8 cellular contexts compared by ENCODE assay signal in genomic region chrX:2500091-2500680, GRCh38. TPM values are rescaled to one million over a fixed set of nuclear protein-coding genes. Genes with fewer than 3 reads are reported as not detected.
DNase-seq lines count a peak whose midpoint lies in the region; ATAC-seq and TF ChIP-seq lines count a peak whose summit lies in the region.

No MANE protein-coding gene starts in this region.

- H3K9me3 ChIP-seq in Karpas-422 (ENCODE audit: low read length) (no peaks in the 10 kb centered on the region), adipocyte (ENCODE audit: control insufficient read depth, low read length) (no peaks in the 10 kb centered on the region), sigmoid colon (no peaks in the 10 kb centered on the region)

- intact Hi-C loops in sigmoid colon (cut with DNase I) = loop anchor here (2.0 to 5.0 kb wide), 3 partner anchors 15 to 908 kb away; partner anchors contain the start of gene AKAP17A

- H4K20me1 ChIP-seq in Karpas-422 (ENCODE audit: insufficient read depth, low read depth, low read length) = 0 out of 2 replicates have a peak, but pooled peaks cover 6% of the 10 kb centered on the region

- TF ChIP-seq POLR2A in sigmoid colon (IDR thresholded peaks at IDR 0.05) (no peak), erythroblast (IDR thresholded peaks at IDR 0.05; ENCODE audit: low read length) (no peak)

- DNase-seq in Caki2 (ENCODE audit: low read depth) (peak; percentile 51), Karpas-422 (peak; percentile 74), adipocyte (ENCODE audit: low read depth) (peak; percentile 62), hepatic stellate cell (ENCODE audit: low spot score) (peak; percentile 69), sigmoid colon (no peak), erythroblast (lab: John Stamatoyannopoulos, UW) (no peak)

- in situ Hi-C loops in Caki2 (cut with HindIII; ENCODE audit: low pct_unique_long_range_greater_than_20kb, low sequenced_read_pairs) = no loop called here

- no peak for TF ChIP-seq EP300 in sigmoid colon (IDR thresholded peaks at IDR 0.05)

- peaks cover 4% of the 10 kb centered on the region; the same call in 1 of the 2 replicates for H3K36me3 ChIP-seq in Karpas-422 (ENCODE audit: insufficient read depth, low read length)
- peaks cover 7% of the 10 kb centered on the region for H3K36me3 ChIP-seq in adipocyte (ENCODE audit: control insufficient read depth, insufficient read depth, low read length, severe bottlenecking)
- peaks cover 0 to 4% (median 0%) of the 10 kb centered on the region in 4 donors for H3K36me3 ChIP-seq in sigmoid colon

- H3K27me3 ChIP-seq in Karpas-422 (ENCODE audit: low read length) = no peaks in the 10 kb centered on the region
- H3K27me3 ChIP-seq in adipocyte (replicated peaks; ENCODE audit: control insufficient read depth, insufficient read depth, low read length) = no peaks in the 10 kb centered on the region
- no peaks in the 10 kb centered on the region for H3K27me3 ChIP-seq in sigmoid colon

- H3K27ac ChIP-seq in Karpas-422 (ENCODE audit: low read length) (peak overlapping the region; percentile 28), sigmoid colon (peak overlapping the region; percentile 86 to 90 (median 90))

- H3K4me1 ChIP-seq in Karpas-422 (ENCODE audit: low read length) = peaks cover 14% of the 10 kb centered on the region
- peaks cover 30% of the 10 kb centered on the region for H3K4me1 ChIP-seq in adipocyte (ENCODE audit: control insufficient read depth, insufficient read depth, low read length)
- peaks cover 0 to 35% (median 31%) of the 10 kb centered on the region in 4 donors for H3K4me1 ChIP-seq in sigmoid colon

- H3K9me2 ChIP-seq in Karpas-422 (replicated peaks; ENCODE audit: insufficient read depth, low read length) = no peaks in the 10 kb centered on the region

- no peak for TF ChIP-seq CTCF in sigmoid colon (IDR thresholded peaks at IDR 0.05)

- peak overlapping the region; percentile 67; the same call in 1 of the 2 replicates for H2AFZ ChIP-seq in Karpas-422 (ENCODE audit: low read length)

- ATAC-seq in GM21619 (IDR thresholded peaks at IDR 0.05; ENCODE audit: unreplicated experiment) (peak; percentile 49), GM18517 (IDR thresholded peaks at IDR 0.05; ENCODE audit: unreplicated experiment) (no peak)

- 1% methylated on average over 52 to 54 of the region's 54 CpGs for WGBS in sigmoid colon, 2 donors

- peaks cover 50% of the 10 kb centered on the region for H3K79me2 ChIP-seq in Karpas-422 (ENCODE audit: low read length)

- H3K9ac ChIP-seq in Karpas-422 (ENCODE audit: low read length) (peak overlapping the region; percentile 97), adipocyte (ENCODE audit: low read length) (peak overlapping the region; percentile 92)

- peak overlapping the region; percentile 83 for H3K4me2 ChIP-seq in Karpas-422 (ENCODE audit: low read depth, low read length, poor library complexity, severe bottlenecking)

- peak overlapping the region; percentile 93 for H3K4me3 ChIP-seq in Karpas-422 (ENCODE audit: low read length)
- peak overlapping the region; percentile 90 for H3K4me3 ChIP-seq in adipocyte (ENCODE audit: low read length)
- peak overlapping the region; percentile 59 to 94 (median 86) for H3K4me3 ChIP-seq in sigmoid colon

RNA-seq across cellular contexts. Expression of gene DHRSX, which starts 0.6 kb away (rescaled TPM):
- 31.3 and 38.2 TPM in 2 replicates for total RNA-seq in Caki2 (2014; rRNA removed; shearing (Covaris generic); ENCODE audit: low replicate concordance)
- 14.0 and 14.5 TPM in 2 replicates for total RNA-seq in Karpas-422 (2014; rRNA removed; shearing (Covaris generic); ENCODE audit: low replicate concordance)
- total RNA-seq in sigmoid colon = 10 to 100 TPM; 12.5 to 25.2 (median 15.1) TPM
- polyA plus RNA-seq in sigmoid colon = 10 to 100 TPM; 12.5 to 16.8 (median 16.2) TPM

RNA-seq across cellular contexts. Expression of gene ZBED1, which starts 0.6 kb away (rescaled TPM):
- total RNA-seq in Caki2 (2014; rRNA removed; shearing (Covaris generic); ENCODE audit: low replicate concordance) = 46.5 and 56.4 TPM in 2 replicates
- 15.1 and 22.6 TPM in 2 replicates for total RNA-seq in Karpas-422 (2014; rRNA removed; shearing (Covaris generic); ENCODE audit: low replicate concordance)
- 10 to 100 TPM; 25.8 to 35.6 (median 27.6) TPM for total RNA-seq in sigmoid colon
- polyA plus RNA-seq in sigmoid colon = 10 to 100 TPM; 24.6 to 30.6 (median 29.4) TPM

Comparison
In these comparisons a context has a peak if more than half of its experiments do, and no peak if none do; other contexts are left out.
1. DNase-seq: peak in Caki2 (single experiment), Karpas-422 (single experiment), adipocyte (single experiment) and hepatic stellate cell (single experiment); none in sigmoid colon (single experiment) and erythroblast (0 of 2).
2. Peak in every context shown above with its lines, with median percentiles within 50 percentile points of each other: H3K4me3 ChIP-seq.